ENCODE assay signal across 14 cellular contexts in the genomic region with DNA sequence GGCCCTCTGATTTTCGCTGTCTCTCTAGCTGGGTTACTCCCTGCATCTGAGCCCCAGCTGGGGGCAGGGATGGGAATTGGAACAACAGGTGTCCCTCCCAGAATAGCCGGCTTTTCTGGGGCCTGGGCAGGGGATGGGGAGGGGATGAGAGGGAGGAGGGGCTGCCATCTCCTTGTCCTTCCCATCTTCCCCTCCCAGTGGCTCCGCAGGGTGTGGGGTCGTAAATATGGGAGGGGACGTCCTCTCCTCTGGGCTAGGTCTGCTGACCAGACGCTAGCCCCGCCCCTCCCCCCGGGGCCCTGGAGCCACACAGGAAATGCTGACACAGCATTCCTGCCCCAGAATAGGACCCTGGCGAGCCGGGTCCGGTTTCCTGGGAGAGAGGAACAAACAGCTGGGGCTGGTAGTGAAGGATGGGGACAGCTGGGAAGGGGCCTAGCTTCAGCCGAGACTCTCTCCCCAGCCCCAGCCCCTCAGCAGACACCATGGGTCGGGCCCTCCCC. TPM values are rescaled to one million over a fixed set of nuclear protein-coding genes. Genes with fewer than 3 reads are reported as not detected.
DNase-seq lines count a peak whose midpoint lies in the region; ATAC-seq and TF ChIP-seq lines count a peak whose summit lies in the region.
"Had no signal": no experiment of that assay in that cellular context is flagged by ENCODE, and none has a peak within 500 bp of the region (broad histone marks: within the 10 kb centered on the region; RNA-seq: fewer than 3 reads in every experiment).

No MANE protein-coding gene starts in this region.

- DNase-seq in T-helper 2 cell treated with Interferon-gamma antibody and Interleukin-4, amounts not matched to agents 5 μg/mL and 100 μg/mL, for 36 hours (ENCODE audit: low spot score): no peak
- no peak for DNase-seq in T-helper 2 cell
- DNase-seq in iPS-NIHi7 (ENCODE audit: extremely low spot score): peak; percentile 86
- no peak for DNase-seq in AG08396 (ENCODE audit: low spot score)
- DNase-seq: ACHN; foreskin melanocyte; stimulated activated CD4-positive, alpha-beta T cell treated with anti-CD3 and anti-CD28 coated beads, Interleukin-12 subunit alpha, Interleukin-12 subunit beta, amount 100 ng/mL, for 4 hours had no signal

- H3K36me3 ChIP-seq in skeletal muscle tissue (ENCODE audit: control insufficient read depth in 3 of 3, insufficient read depth in 3 of 3, low read length in 3 of 3): peaks cover 4% of the 10 kb centered on the region in 3 donors

- ATAC-seq in GM18858 (IDR thresholded peaks at IDR 0.05; ENCODE audit: unreplicated experiment) (no peak), GM18505 (IDR thresholded peaks at IDR 0.05; ENCODE audit: unreplicated experiment) (no peak)

- no peaks in the 10 kb centered on the region for H3K36me3 Mint-ChIP-seq in T-helper 2 cell treated with Interferon-gamma antibody and Interleukin-4, amounts not matched to agents 5 μg/mL and 100 μg/mL, for 36 hours (ENCODE audit: low read depth)
- H3K36me3 Mint-ChIP-seq: mesothelial cell of epicardium had no signal

- H3K4me3 Mint-ChIP-seq in T-helper 2 cell treated with Interferon-gamma antibody and Interleukin-4, amounts not matched to agents 5 μg/mL and 100 μg/mL, for 36 hours: peak overlapping the region; percentile 72
- H3K4me3 Mint-ChIP-seq: mesothelial cell of epicardium had no signal

- no peaks in the 10 kb centered on the region for H3K9me3 ChIP-seq in skeletal muscle tissue (ENCODE audit: control insufficient read depth in 3 of 3, low read length in 3 of 3)

- peaks cover 14% of the 10 kb centered on the region for H3K4me1 Mint-ChIP-seq in T-helper 2 cell treated with Interferon-gamma antibody and Interleukin-4, amounts not matched to agents 5 μg/mL and 100 μg/mL, for 36 hours (ENCODE audit: low read depth)

- H3K4me3 ChIP-seq in skeletal muscle tissue (ENCODE audit: low read length in 3 of 3): peak overlapping the region; percentile 90 to 97 (median 91)

- H3K9ac ChIP-seq in skeletal muscle tissue (ENCODE audit: low read depth in 1 of 3, low read length in 3 of 3): peak overlapping the region; percentile 91 to 100 (median 100)

- peak overlapping the region; percentile 63 for H3K27ac Mint-ChIP-seq in T-helper 2 cell treated with Interferon-gamma antibody and Interleukin-4, amounts not matched to agents 5 μg/mL and 100 μg/mL, for 36 hours
- H3K27ac Mint-ChIP-seq: mesothelial cell of epicardium had no signal

- peaks cover 2% of the 10 kb centered on the region for H3K27me3 Mint-ChIP-seq in T-helper 2 cell treated with Interferon-gamma antibody and Interleukin-4, amounts not matched to agents 5 μg/mL and 100 μg/mL, for 36 hours (ENCODE audit: low read depth)

- peaks cover 0 to 4% (median 0%) of the 10 kb centered on the region in 3 donors for H3K27me3 ChIP-seq in skeletal muscle tissue (ENCODE audit: control insufficient read depth in 3 of 3, insufficient read depth in 3 of 3, low read length in 3 of 3)

- no peak for TF ChIP-seq POLR2A in GM18505 (IDR thresholded peaks at IDR 0.05; ENCODE audit: borderline replicate concordance, extremely low read depth, insufficient read depth, insufficient read length)

- H3K27ac ChIP-seq in angular gyrus (ENCODE audit: low read depth, low read length) (peak overlapping the region; percentile 47), skeletal muscle tissue (ENCODE audit: low read depth, low read length) (peak overlapping the region; percentile 100)
- H3K27ac ChIP-seq: VCaP had no signal

- H3K9me3 Mint-ChIP-seq in T-helper 2 cell treated with Interferon-gamma antibody and Interleukin-4, amounts not matched to agents 5 μg/mL and 100 μg/mL, for 36 hours: no peaks in the 10 kb centered on the region
- H3K9me3 Mint-ChIP-seq: mesothelial cell of epicardium had no signal

- H3K4me1 ChIP-seq in skeletal muscle tissue (ENCODE audit: control insufficient read depth in 3 of 3, insufficient read depth in 3 of 3, low read length in 3 of 3): peaks cover 25 to 46% (median 33%) of the 10 kb centered on the region in 3 donors

RNA-seq across cellular contexts. Expression of gene RYR1, which starts 1.1 kb away (rescaled TPM):
- total RNA-seq in skeletal muscle tissue: 243 TPM

RNA-seq across cellular contexts. Expression of gene RASGRP4, which starts 8.6 kb away (rescaled TPM):
- 1.0 TPM for total RNA-seq in skeletal muscle tissue
- total RNA-seq: Daoy had no signal

RNA-seq across cellular contexts. Expression of gene FAM98C, which starts 31.7 kb away (rescaled TPM):
- 4.7 TPM for total RNA-seq in skeletal muscle tissue

RNA-seq across cellular contexts. Expression of gene SPRED3, which starts 46.1 kb away (rescaled TPM):
- total RNA-seq in skeletal muscle tissue: not detected

RNA-seq across cellular contexts. Expression of gene GGN, which starts 46.8 kb away (rescaled TPM):
- total RNA-seq in skeletal muscle tissue: not detected
- total RNA-seq: Daoy had no signal
